ENCODE assay signal across 13 cellular contexts in the genomic region with DNA sequence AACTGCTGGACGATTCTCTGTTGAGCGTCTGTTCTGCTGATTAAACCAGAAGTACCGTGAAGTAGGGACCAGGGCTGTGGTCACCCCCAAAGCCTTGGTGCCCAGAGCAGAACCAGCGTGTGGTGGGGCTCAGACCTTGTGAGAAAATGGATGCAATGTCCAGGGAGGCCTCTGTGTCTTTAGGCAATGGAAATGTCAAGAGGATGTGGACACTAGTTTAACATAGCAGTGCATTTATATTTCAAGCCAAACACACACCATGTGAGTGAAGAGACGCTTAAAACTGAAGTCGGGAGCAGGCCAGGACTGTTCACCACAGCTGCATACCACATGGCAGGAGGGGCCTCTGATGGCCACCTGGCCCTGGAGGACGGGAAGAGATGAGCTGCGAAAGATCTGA.
DNase-seq lines count a peak whose midpoint lies in the region; ATAC-seq and TF ChIP-seq lines count a peak whose summit lies in the region.
"Had no signal": no experiment of that assay in that cellular context is flagged by ENCODE, and none has a peak within 500 bp of the region (broad histone marks: within the 10 kb centered on the region; RNA-seq: fewer than 3 reads in every experiment).

No MANE protein-coding gene starts in this region.

- POLR2A ChIA-PET in CD8-positive, alpha-beta T cell (lab: Charles Lee): no interaction called here
- POLR2A ChIA-PET in HEK293T (lab: Yijun Ruan, JAX): no interaction called here

- H3K4me1 Mint-ChIP-seq in CD8-positive, alpha-beta T cell (ENCODE audit: low read depth): peaks cover 16% of the 10 kb centered on the region
- peaks cover 9% of the 10 kb centered on the region for H3K4me1 Mint-ChIP-seq in activated T-helper 1 cell treated with anti-CD3 and anti-CD28 coated beads, Interleukin-12 subunit alpha, Interleukin-12 subunit beta, Interleukin-2, Interleukin-4 antibody, amounts not matched to agents 30 ng/mL and 10 ng/mL and 1 ng/mL, durations not matched to agents 14 hours and 24 hours and 36 hours (ENCODE audit: low read depth)

- intact Hi-C loops in CD8-positive, alpha-beta T cell (cut with DNase I, micrococcal nuclease): no loop called here
- intact Hi-C loops in activated T-helper 1 cell treated with anti-CD3 and anti-CD28 coated beads, Interleukin-12 subunit alpha, Interleukin-12 subunit beta, Interleukin-2, Interleukin-4 antibody, amounts not matched to agents 30 ng/mL and 10 ng/mL and 1 ng/mL, durations not matched to agents 14 hours and 24 hours and 36 hours (cut with micrococcal nuclease): no loop called here

- H3K9ac ChIP-seq in BLaER1 treated with 17β-estradiol and CSF1 and Interleukin-3, amounts not matched to agents 10 nM and 100 nM: no peak overlapping the region

- no peak for ATAC-seq in CD8-positive, alpha-beta T cell
- no peak for ATAC-seq in stimulated activated naive CD8-positive, alpha-beta T cell treated with anti-CD3 and anti-CD28 coated beads, Interleukin-15, Interleukin-2, amounts not matched to agents 100 U/mL and 50 U/mL, for 24 hours

- H3K36me3 ChIP-seq in BLaER1 treated with 17β-estradiol and CSF1 and Interleukin-3, amounts not matched to agents 10 nM and 100 nM: peaks cover 4 to 42% (median 25%) of the 10 kb centered on the region in 11 experiments; a peak in 17 of 22 replicates
- no peaks in the 10 kb centered on the region for H3K36me3 ChIP-seq in CD8-positive, alpha-beta T cell (ENCODE audit: insufficient read depth, low read length)
- H3K36me3 ChIP-seq: BE2C had no signal

- peak overlapping the region in 8 of 11 experiments; percentile 20 to 57 (median 51); a peak in 14 of 22 replicates for H3K4me2 ChIP-seq in BLaER1 treated with 17β-estradiol and CSF1 and Interleukin-3, amounts not matched to agents 10 nM and 100 nM

- H3K9me3 Mint-ChIP-seq in CD8-positive, alpha-beta T cell: no peaks in the 10 kb centered on the region
- H3K9me3 Mint-ChIP-seq in activated T-helper 1 cell treated with anti-CD3 and anti-CD28 coated beads, Interleukin-12 subunit alpha, Interleukin-12 subunit beta, Interleukin-2, Interleukin-4 antibody, amounts not matched to agents 30 ng/mL and 10 ng/mL and 1 ng/mL, durations not matched to agents 14 hours and 24 hours and 36 hours: no peaks in the 10 kb centered on the region

- H3K9me3 ChIP-seq in BLaER1 treated with 17β-estradiol and CSF1 and Interleukin-3, amounts not matched to agents 10 nM and 100 nM (replicated peaks in 1 of 11): peaks cover 0 to 26% (median 16%) of the 10 kb centered on the region in 11 experiments; a peak in 18 of 22 replicates
- H3K9me3 ChIP-seq in CD8-positive, alpha-beta T cell (ENCODE audit: low read length): no peaks in the 10 kb centered on the region
- H3K9me3 ChIP-seq: BE2C had no signal

- peaks cover 7 to 14% (median 10%) of the 10 kb centered on the region in 11 experiments; a peak in 21 of 22 replicates for H3K27me3 ChIP-seq in BLaER1 treated with 17β-estradiol and CSF1 and Interleukin-3, amounts not matched to agents 10 nM and 100 nM
- H3K27me3 ChIP-seq in CD8-positive, alpha-beta T cell (ENCODE audit: insufficient read depth, low read length): no peaks in the 10 kb centered on the region

- H3K4me1 ChIP-seq in BLaER1 treated with 17β-estradiol and CSF1 and Interleukin-3, amounts not matched to agents 10 nM and 100 nM: peaks cover 0 to 33% (median 26%) of the 10 kb centered on the region in 10 experiments; a peak in 16 of 20 replicates
- peaks cover 8% of the 10 kb centered on the region for H3K4me1 ChIP-seq in CD8-positive, alpha-beta T cell (ENCODE audit: insufficient read depth, low read length)
- H3K4me1 ChIP-seq: BE2C, Caco-2 had no signal

- DNase-seq in CD8-positive, alpha-beta T cell: no peak
- no peak for DNase-seq in activated T-helper 1 cell treated with anti-CD3 and anti-CD28 coated beads, Interleukin-12 subunit alpha, Interleukin-12 subunit beta, Interleukin-2, Interleukin-4 antibody, amounts not matched to agents 30 ng/mL and 10 ng/mL and 1 ng/mL, durations not matched to agents 14 hours and 24 hours and 36 hours (ENCODE audit: low spot score)
- DNase-seq in left kidney (ENCODE audit: low read depth, low spot score) (peak; percentile 23), HEK293T (ENCODE audit: extremely low spot score) (no peak)
- DNase-seq in stimulated activated naive CD8-positive, alpha-beta T cell treated with anti-CD3 and anti-CD28 coated beads, Interleukin-15, Interleukin-2, amounts not matched to agents 100 U/mL and 50 U/mL, for 24 hours: no peak
- DNase-seq in activated CD4-positive, alpha-beta T cell treated with anti-CD3 and anti-CD28 coated beads for 4 hours: no peak
- DNase-seq: BE2C, Caco-2, GF-D8, GOT3, H9, HFFc6 had no signal

- peaks cover 13% of the 10 kb centered on the region for H3K36me3 Mint-ChIP-seq in CD8-positive, alpha-beta T cell
- peaks cover 9% of the 10 kb centered on the region for H3K36me3 Mint-ChIP-seq in activated T-helper 1 cell treated with anti-CD3 and anti-CD28 coated beads, Interleukin-12 subunit alpha, Interleukin-12 subunit beta, Interleukin-2, Interleukin-4 antibody, amounts not matched to agents 30 ng/mL and 10 ng/mL and 1 ng/mL, durations not matched to agents 14 hours and 24 hours and 36 hours (ENCODE audit: low read depth)

- no peak overlapping the region for H3K4me3 ChIP-seq in BLaER1 treated with 17β-estradiol and CSF1 and Interleukin-3, amounts not matched to agents 10 nM and 100 nM
- H3K4me3 ChIP-seq in CD8-positive, alpha-beta T cell (ENCODE audit: low read depth, low read length): no peak overlapping the region

- H3K27ac ChIP-seq in BLaER1 treated with 17β-estradiol and CSF1 and Interleukin-3, amounts not matched to agents 10 nM and 100 nM: peak overlapping the region in 1 of 11 experiments; percentile 11; a peak in 1 of 22 replicates
- no peak overlapping the region for H3K27ac ChIP-seq in CD8-positive, alpha-beta T cell (ENCODE audit: low read depth, low read length)

- no peak overlapping the region for H3K4me3 Mint-ChIP-seq in CD8-positive, alpha-beta T cell
- no peak overlapping the region for H3K4me3 Mint-ChIP-seq in activated T-helper 1 cell treated with anti-CD3 and anti-CD28 coated beads, Interleukin-12 subunit alpha, Interleukin-12 subunit beta, Interleukin-2, Interleukin-4 antibody, amounts not matched to agents 30 ng/mL and 10 ng/mL and 1 ng/mL, durations not matched to agents 14 hours and 24 hours and 36 hours
- H3K4me3 Mint-ChIP-seq: H9, HFFc6 had no signal

- no peaks in the 10 kb centered on the region for H3K27me3 Mint-ChIP-seq in CD8-positive, alpha-beta T cell (ENCODE audit: low read depth)
- H3K27me3 Mint-ChIP-seq in activated T-helper 1 cell treated with anti-CD3 and anti-CD28 coated beads, Interleukin-12 subunit alpha, Interleukin-12 subunit beta, Interleukin-2, Interleukin-4 antibody, amounts not matched to agents 30 ng/mL and 10 ng/mL and 1 ng/mL, durations not matched to agents 14 hours and 24 hours and 36 hours (ENCODE audit: insufficient read depth): peaks cover 7% of the 10 kb centered on the region

- H3K27ac Mint-ChIP-seq in CD8-positive, alpha-beta T cell: peak overlapping the region; percentile 6
- peak overlapping the region; percentile 18 for H3K27ac Mint-ChIP-seq in activated T-helper 1 cell treated with anti-CD3 and anti-CD28 coated beads, Interleukin-12 subunit alpha, Interleukin-12 subunit beta, Interleukin-2, Interleukin-4 antibody, amounts not matched to agents 30 ng/mL and 10 ng/mL and 1 ng/mL, durations not matched to agents 14 hours and 24 hours and 36 hours
- H3K27ac Mint-ChIP-seq: HFFc6 had no signal

- CTCF ChIA-PET in CD8-positive, alpha-beta T cell (lab: Charles Lee): no interaction called here
- CTCF ChIA-PET in HEK293T (lab: Yijun Ruan, JAX): no interaction called here

- no peak for TF ChIP-seq CTCF in CD8-positive, alpha-beta T cell (IDR thresholded peaks at IDR 0.05)

- H4K20me1 ChIP-seq in BLaER1 treated with 17β-estradiol and CSF1 and Interleukin-3, amounts not matched to agents 10 nM and 100 nM: 0 out of 22 replicates have a peak, but pooled peaks cover 0 to 8% (median 0%) of the 10 kb centered on the region in 11 experiments

TF ChIP-seq in HEK293T, 16 proteins besides CTCF, POLR2A, EP300 and RAD21:
- TF ChIP-seq BHLHE40 (IDR thresholded peaks at IDR 0.05; ENCODE audit: borderline replicate concordance) (no peak), SUZ12 (IDR thresholded peaks at IDR 0.05) (no peak), FOXK2 (IDR thresholded peaks at IDR 0.05) (no peak), LEF1 (IDR thresholded peaks at IDR 0.05; ENCODE audit: borderline replicate concordance) (no peak), NFRKB (IDR thresholded peaks at IDR 0.05) (no peak), ARNT (IDR thresholded peaks at IDR 0.05) (no peak), FOXA1 (IDR thresholded peaks at IDR 0.05) (no peak), ELF4 (IDR thresholded peaks at IDR 0.05) (no peak), L3MBTL2 (conservative IDR thresholded peaks at IDR 0.05) (no peak), TARDBP (IDR thresholded peaks at IDR 0.05) (no peak), HDGF (IDR thresholded peaks at IDR 0.05; ENCODE audit: borderline replicate concordance) (no peak), SP1 (IDR thresholded peaks at IDR 0.05) (no peak), CTBP1 (IDR thresholded peaks at IDR 0.05; ENCODE audit: borderline replicate concordance) (no peak)
TF ChIP-seq in HEK293T: peak in this region for 0.
